In genomic region chr2:7785700-7786099, GRCh38 we compare ENCODE assay signal across 25 cellular contexts.
"Had no signal": no experiment of that assay in that cellular context is flagged by ENCODE, and none has a peak within 500 bp of the region (broad histone marks: within the 10 kb centered on the region; RNA-seq: fewer than 3 reads in every experiment).

No MANE protein-coding gene starts in this region.

- H3K4me2 ChIP-seq: smooth muscle cell had no signal

- ATAC-seq: left cardiac atrium; left lobe of liver; mucosa of descending colon; naive thymus-derived CD4-positive, alpha-beta T cell; natural killer cell treated with Interleukin-12 subunit alpha and Interleukin-12 subunit beta and Interleukin-15 and Interleukin-18, amount 100 ng/mL, for 72 hours; right lobe of liver; stimulated activated memory B cell treated with anti-CD40 and anti-IgM and Interleukin-4, amounts not matched to agents 10 μg/mL and 1 μg/mL and 100 μg/mL, for 72 hours; stimulated activated naive CD8-positive, alpha-beta T cell treated with anti-CD3 and anti-CD28 coated beads, Interleukin-15, amount 100 ng/mL, for 72 hours had no signal

- H3K27ac ChIP-seq: ovary, right atrium auricular region, right lobe of liver, tibial nerve, vagina had no signal

- DNase-seq: kidney glomerular epithelial cell; left cardiac atrium; midbrain; mucosa of descending colon; naive thymus-derived CD4-positive, alpha-beta T cell; ovary; right lobe of liver; stimulated activated CD4-positive, alpha-beta T cell treated with anti-CD3 and anti-CD28 coated beads, Interleukin-1b, Interleukin-23, amount 100 ng/mL, for 48 hours; stimulated activated CD4-positive, alpha-beta T cell treated with anti-CD3 and anti-CD28 coated beads, Interleukin-2, amount 100 ng/mL, for 48 hours; stimulated activated CD4-positive, alpha-beta T cell treated with anti-CD3 and anti-CD28 coated beads, Interleukin-4, amount 100 ng/mL, for 4 hours; stimulated activated CD8-positive, alpha-beta memory T cell treated with anti-CD3 and anti-CD28 coated beads, Interleukin-4, amount 100 ng/mL, for 48 hours; stimulated activated naive CD4-positive, alpha-beta T cell treated with Interleukin-2 at 50 U/mL for 16 hours; stimulated activated naive CD8-positive, alpha-beta T cell treated with anti-CD3 and anti-CD28 coated beads, Interleukin-15, amount 100 ng/mL, for 72 hours; substantia nigra had no signal

- H3K27me3 Mint-ChIP-seq: memory B cell; naive thymus-derived CD4-positive, alpha-beta T cell; natural killer cell treated with Interleukin-12 subunit alpha and Interleukin-12 subunit beta and Interleukin-15 and Interleukin-18, amount 100 ng/mL, for 72 hours; progenitor cell of endocrine pancreas; stimulated activated naive CD8-positive, alpha-beta T cell treated with anti-CD3 and anti-CD28 coated beads, Interleukin-15, amount 100 ng/mL, for 72 hours had no signal

- H3K27ac Mint-ChIP-seq: memory B cell; naive thymus-derived CD4-positive, alpha-beta T cell; natural killer cell treated with Interleukin-12 subunit alpha and Interleukin-12 subunit beta and Interleukin-15 and Interleukin-18, amount 100 ng/mL, for 72 hours; progenitor cell of endocrine pancreas; stimulated activated memory B cell treated with anti-CD40 and anti-IgM and Interleukin-4, amounts not matched to agents 10 μg/mL and 1 μg/mL and 100 μg/mL, for 72 hours; stimulated activated naive CD8-positive, alpha-beta T cell treated with anti-CD3 and anti-CD28 coated beads, Interleukin-15, amount 100 ng/mL, for 72 hours; type B pancreatic cell had no signal

- H3K9me3 ChIP-seq: mucosa of descending colon, ovary, right atrium auricular region, right lobe of liver, tibial nerve, vagina had no signal

- H3K4me1 ChIP-seq: right atrium auricular region, right lobe of liver, tibial nerve, vagina had no signal

- H3K36me3 Mint-ChIP-seq: memory B cell; stimulated activated memory B cell treated with anti-CD40 and anti-IgM and Interleukin-4, amounts not matched to agents 10 μg/mL and 1 μg/mL and 100 μg/mL, for 72 hours; type B pancreatic cell had no signal

- H3K4me3 Mint-ChIP-seq: memory B cell; naive thymus-derived CD4-positive, alpha-beta T cell; natural killer cell treated with Interleukin-12 subunit alpha and Interleukin-12 subunit beta and Interleukin-15 and Interleukin-18, amount 100 ng/mL, for 72 hours; stimulated activated memory B cell treated with anti-CD40 and anti-IgM and Interleukin-4, amounts not matched to agents 10 μg/mL and 1 μg/mL and 100 μg/mL, for 72 hours; stimulated activated naive CD8-positive, alpha-beta T cell treated with anti-CD3 and anti-CD28 coated beads, Interleukin-15, amount 100 ng/mL, for 72 hours; type B pancreatic cell had no signal

- H3K4me3 ChIP-seq: mucosa of descending colon, ovary, right atrium auricular region, right lobe of liver, smooth muscle cell, tibial nerve, vagina had no signal

- FAIRE-seq: keratinocyte had no signal

- H3K27me3 ChIP-seq: ovary, right atrium auricular region, right lobe of liver, tibial nerve, vagina had no signal

- H3K36me3 ChIP-seq: ovary, right atrium auricular region, right lobe of liver, tibial nerve, vagina had no signal

- H3K9me3 Mint-ChIP-seq: memory B cell; stimulated activated memory B cell treated with anti-CD40 and anti-IgM and Interleukin-4, amounts not matched to agents 10 μg/mL and 1 μg/mL and 100 μg/mL, for 72 hours; type B pancreatic cell had no signal

- H3K4me1 Mint-ChIP-seq: memory B cell; naive thymus-derived CD4-positive, alpha-beta T cell; stimulated activated memory B cell treated with anti-CD40 and anti-IgM and Interleukin-4, amounts not matched to agents 10 μg/mL and 1 μg/mL and 100 μg/mL, for 72 hours; stimulated activated naive CD8-positive, alpha-beta T cell treated with anti-CD3 and anti-CD28 coated beads, Interleukin-15, amount 100 ng/mL, for 72 hours had no signal
